1 cellular context compared by ENCODE assay signal in genomic region chr6:56757585-56757984, GRCh38.
TF ChIP-seq lines count a peak whose summit lies in the region.

No MANE protein-coding gene starts in this region.

TF ChIP-seq in HepG2, 621 proteins besides CTCF, POLR2A, EP300 and RAD21 (continued from another document):
- TF ChIP-seq HMGXB4 (CRISPR knock-in tag; IDR thresholded peaks at IDR 0.05; ENCODE audit: borderline replicate concordance in 1 of 2, low read depth in 1 of 2), result peak in 1 of 2 experiments; percentile 61; a peak in 1 of 4 replicates
- peak; percentile 38; the same call in 1 of the 2 replicates for TF ChIP-seq PPARG (CRISPR knock-in tag; conservative IDR thresholded peaks at IDR 0.05)
- TF ChIP-seq MED1 (CRISPR knock-in tag; IDR thresholded peaks at IDR 0.05), result 0 out of 2 replicates have a peak, but pooled peaks have one; percentile 26
- TF ChIP-seq ERF (CRISPR knock-in tag; IDR thresholded peaks at IDR 0.05), result peak; percentile 21; the same call in 1 of the 2 replicates
- TF ChIP-seq IKZF5 (CRISPR knock-in tag; IDR thresholded peaks at IDR 0.05), result no peak
- TF ChIP-seq SIN3A (IDR thresholded peaks at IDR 0.05; ENCODE audit: borderline replicate concordance, low read depth, low read length), result no peak
- TF ChIP-seq SNAPC5 (CRISPR knock-in tag; IDR thresholded peaks at IDR 0.05; ENCODE audit: borderline replicate concordance), result 0 out of 2 replicates have a peak, but pooled peaks have one; percentile 64
- TF ChIP-seq ZNF563 (CRISPR knock-in tag; IDR thresholded peaks at IDR 0.05), result no peak
- TF ChIP-seq ZNF17 (CRISPR knock-in tag; IDR thresholded peaks at IDR 0.05), result no peak
- TF ChIP-seq FOXC1 (CRISPR knock-in tag; IDR thresholded peaks at IDR 0.05; ENCODE audit: borderline replicate concordance), result 0 out of 2 replicates have a peak, but pooled peaks have one; percentile 28
- TF ChIP-seq ZMAT3 (CRISPR knock-in tag; conservative IDR thresholded peaks at IDR 0.05), result 0 out of 2 replicates have a peak, but pooled peaks have one; percentile 18
- no peak for TF ChIP-seq MAZ (IDR thresholded peaks at IDR 0.05; ENCODE audit: borderline replicate concordance, low read depth, low read length)
- 0 out of 2 replicates have a peak, but pooled peaks have one; percentile 33 for TF ChIP-seq MAZ (CRISPR knock-in tag; IDR thresholded peaks at IDR 0.05; ENCODE audit: low read depth)
- TF ChIP-seq HINFP (CRISPR knock-in tag; IDR thresholded peaks at IDR 0.05; ENCODE audit: low read depth), result no peak
- no peak for TF ChIP-seq ARID3A (IDR thresholded peaks at IDR 0.05; ENCODE audit: low read depth, low read length)
